Comparison of ENCODE assay signal across 14 cellular contexts in genomic region chr14:24235804-24236688, GRCh38. TPM values are rescaled to one million over a fixed set of nuclear protein-coding genes. Genes with fewer than 3 reads are reported as not detected.
DNase-seq lines count a peak whose midpoint lies in the region; TF ChIP-seq lines count a peak whose summit lies in the region.
"Had no signal": no experiment of that assay in that cellular context is flagged by ENCODE, and none has a peak within 500 bp of the region (broad histone marks: within the 10 kb centered on the region; RNA-seq: fewer than 3 reads in every experiment).

No MANE protein-coding gene starts in this region.

- no peak for DNase-seq in HFFc6
- no peak for DNase-seq in activated naive CD8-positive, alpha-beta T cell treated with anti-CD3 and anti-CD28 coated beads for 36 hours
- DNase-seq in GF-D8 (lab: John Stamatoyannopoulos, UW): no peak
- DNase-seq in HAP-1 (ENCODE audit: low spot score in 2 of 2): no peak
- DNase-seq in nucleus accumbens (lab: John Stamatoyannopoulos, UW): no peak
- DNase-seq: activated CD4-positive, alpha-beta T cell treated with anti-CD3 and anti-CD28 coated beads, Interleukin-2, amount 10 ng/mL, durations not matched to agents 7 days and 5 days; AML-193; DMS53; GM23248; kidney glomerular epithelial cell; NCI-H187; NCI-H446 treated with DMSO at 0.1 percent for 48 hours had no signal

- no peaks in the 10 kb centered on the region; the same call in none of the 2 replicates for H3K27me3 Mint-ChIP-seq in HFFc6 (ENCODE audit: insufficient read depth)
- H3K27me3 Mint-ChIP-seq in activated naive CD8-positive, alpha-beta T cell treated with anti-CD3 and anti-CD28 coated beads for 36 hours: no peaks in the 10 kb centered on the region
- H3K27me3 Mint-ChIP-seq in nephron (ENCODE audit: low read depth): no peaks in the 10 kb centered on the region
- H3K27me3 Mint-ChIP-seq: activated CD4-positive, alpha-beta T cell treated with anti-CD3 and anti-CD28 coated beads, Interleukin-2, amount 10 ng/mL, durations not matched to agents 7 days and 5 days; dendritic cell treated with granulocyte-macrophage colony-stimulating factor and Interleukin-4, amounts not matched to agents 40 ng/mL and 50 ng/mL, for 4 days had no signal

- H3K4me3 ChIP-seq in HAP-1: no peak overlapping the region
- H3K4me3 ChIP-seq: GM23248 had no signal

- no peaks in the 10 kb centered on the region for H3K9me3 Mint-ChIP-seq in HFFc6
- H3K9me3 Mint-ChIP-seq in activated naive CD8-positive, alpha-beta T cell treated with anti-CD3 and anti-CD28 coated beads for 36 hours: no peaks in the 10 kb centered on the region
- H3K9me3 Mint-ChIP-seq in nephron: no peaks in the 10 kb centered on the region
- H3K9me3 Mint-ChIP-seq: activated CD4-positive, alpha-beta T cell treated with anti-CD3 and anti-CD28 coated beads, Interleukin-2, amount 10 ng/mL, durations not matched to agents 7 days and 5 days; dendritic cell treated with granulocyte-macrophage colony-stimulating factor and Interleukin-4, amounts not matched to agents 40 ng/mL and 50 ng/mL, for 4 days had no signal

- H3K4me1 ChIP-seq in HAP-1: peaks cover 15% of the 10 kb centered on the region

- H3K9me3 ChIP-seq in HAP-1: no peaks in the 10 kb centered on the region

- no peaks in the 10 kb centered on the region for H3K27me3 ChIP-seq in HAP-1 (ENCODE audit: low read depth)

- H3K4me3 Mint-ChIP-seq in HFFc6 (no peak overlapping the region), nephron (peak overlapping the region; percentile 10 to 94 (median 16))
- no peak overlapping the region for H3K4me3 Mint-ChIP-seq in activated naive CD8-positive, alpha-beta T cell treated with anti-CD3 and anti-CD28 coated beads for 36 hours
- H3K4me3 Mint-ChIP-seq: activated CD4-positive, alpha-beta T cell treated with anti-CD3 and anti-CD28 coated beads, Interleukin-2, amount 10 ng/mL, durations not matched to agents 7 days and 5 days; dendritic cell treated with granulocyte-macrophage colony-stimulating factor and Interleukin-4, amounts not matched to agents 40 ng/mL and 50 ng/mL, for 4 days had no signal

- in situ Hi-C loops in HAP-1 (cut with MboI; ENCODE audit: low sequenced_read_pairs): no loop called here

- H3K36me3 ChIP-seq in HAP-1 (replicated peaks): peaks cover 65% of the 10 kb centered on the region

- no peak for TF ChIP-seq CTCF in HFFc6 (IDR thresholded peaks at IDR 0.05)
- TF ChIP-seq CTCF in nephron (IDR thresholded peaks at IDR 0.05; ENCODE audit: unreplicated experiment in 3 of 3): no peak

- peak overlapping the region; percentile 87 for H3K27ac Mint-ChIP-seq in HFFc6
- peak overlapping the region; percentile 50 for H3K27ac Mint-ChIP-seq in activated naive CD8-positive, alpha-beta T cell treated with anti-CD3 and anti-CD28 coated beads for 36 hours
- H3K27ac Mint-ChIP-seq in nephron: peak overlapping the region in 1 of 3 experiments; percentile 15
- H3K27ac Mint-ChIP-seq: dendritic cell treated with granulocyte-macrophage colony-stimulating factor and Interleukin-4, amounts not matched to agents 40 ng/mL and 50 ng/mL, for 4 days had no signal

- H3K4me1 Mint-ChIP-seq in HFFc6 (ENCODE audit: low read depth) (peaks cover 85% of the 10 kb centered on the region), nephron (peaks cover 46% of the 10 kb centered on the region)
- H3K4me1 Mint-ChIP-seq in activated naive CD8-positive, alpha-beta T cell treated with anti-CD3 and anti-CD28 coated beads for 36 hours: peaks cover 59% of the 10 kb centered on the region

- H3K36me3 Mint-ChIP-seq in HFFc6 (ENCODE audit: low read depth) (peaks cover 84% of the 10 kb centered on the region), nephron (ENCODE audit: low read depth) (peaks cover 59% of the 10 kb centered on the region)
- peaks cover 39% of the 10 kb centered on the region for H3K36me3 Mint-ChIP-seq in activated naive CD8-positive, alpha-beta T cell treated with anti-CD3 and anti-CD28 coated beads for 36 hours

RNA-seq across cellular contexts. Expression of gene GMPR2, which starts 3.3 kb away (rescaled TPM):
- 10 to 100 TPM; 70.6 to 76.7 (median 73.6) TPM for total RNA-seq in HFFc6 (2021; fragmentation: NEBNext Ultra II Directional; extraction: Animal tissue kit (Norgen Biotek cat#: 25700))
- 10 to 100 TPM; 44.5 to 48.4 TPM for total RNA-seq in activated naive CD8-positive, alpha-beta T cell treated with anti-CD3 and anti-CD28 coated beads for 36 hours

RNA-seq across cellular contexts. Expression of gene NEDD8, which starts 3.9 kb away (rescaled TPM):
- 100 to 1,000 TPM; 309 to 401 (median 372) TPM for total RNA-seq in HFFc6 (2021; fragmentation: NEBNext Ultra II Directional; extraction: Animal tissue kit (Norgen Biotek cat#: 25700))
- 100 to 1,000 TPM; 194 to 201 TPM for total RNA-seq in activated naive CD8-positive, alpha-beta T cell treated with anti-CD3 and anti-CD28 coated beads for 36 hours

RNA-seq across cellular contexts. Expression of gene TINF2, which starts 6.4 kb away (rescaled TPM):
- 10 to 100 TPM; 54.2 to 73.4 (median 67.5) TPM for total RNA-seq in HFFc6 (2021; fragmentation: NEBNext Ultra II Directional; extraction: Animal tissue kit (Norgen Biotek cat#: 25700))
- 10 to 100 TPM; 68.2 to 71.1 TPM for total RNA-seq in activated naive CD8-positive, alpha-beta T cell treated with anti-CD3 and anti-CD28 coated beads for 36 hours

RNA-seq across cellular contexts. Expression of gene MDP1, which starts 20.2 kb away (rescaled TPM):
- total RNA-seq in HFFc6 (2021; fragmentation: NEBNext Ultra II Directional; extraction: Animal tissue kit (Norgen Biotek cat#: 25700)): 10 to 100 TPM in 5 of 6 experiments, 1 to 10 TPM in 1; 9.8 to 14.4 (median 12.3) TPM
- total RNA-seq in activated naive CD8-positive, alpha-beta T cell treated with anti-CD3 and anti-CD28 coated beads for 36 hours: 10 to 100 TPM; 19.4 to 20.9 TPM

RNA-seq across cellular contexts. Expression of gene CHMP4A, which starts 22.8 kb away (rescaled TPM):
- 10 to 100 TPM; 32.4 to 41.1 (median 38.8) TPM for total RNA-seq in HFFc6 (2021; fragmentation: NEBNext Ultra II Directional; extraction: Animal tissue kit (Norgen Biotek cat#: 25700))
- total RNA-seq in activated naive CD8-positive, alpha-beta T cell treated with anti-CD3 and anti-CD28 coated beads for 36 hours: 10 to 100 TPM; 54.4 to 58.9 TPM

Comparison
In these comparisons a context has a peak if more than half of its experiments do, and no peak if none do; other contexts are left out.
1. H3K4me3 Mint-ChIP-seq: peak in nephron (3 of 3); none in HFFc6 (single experiment) and activated naive CD8-positive, alpha-beta T cell treated with anti-CD3 and anti-CD28 coated beads for 36 hours (single experiment).